ENCODE assay signal across 22 cellular contexts in the genomic region with DNA sequence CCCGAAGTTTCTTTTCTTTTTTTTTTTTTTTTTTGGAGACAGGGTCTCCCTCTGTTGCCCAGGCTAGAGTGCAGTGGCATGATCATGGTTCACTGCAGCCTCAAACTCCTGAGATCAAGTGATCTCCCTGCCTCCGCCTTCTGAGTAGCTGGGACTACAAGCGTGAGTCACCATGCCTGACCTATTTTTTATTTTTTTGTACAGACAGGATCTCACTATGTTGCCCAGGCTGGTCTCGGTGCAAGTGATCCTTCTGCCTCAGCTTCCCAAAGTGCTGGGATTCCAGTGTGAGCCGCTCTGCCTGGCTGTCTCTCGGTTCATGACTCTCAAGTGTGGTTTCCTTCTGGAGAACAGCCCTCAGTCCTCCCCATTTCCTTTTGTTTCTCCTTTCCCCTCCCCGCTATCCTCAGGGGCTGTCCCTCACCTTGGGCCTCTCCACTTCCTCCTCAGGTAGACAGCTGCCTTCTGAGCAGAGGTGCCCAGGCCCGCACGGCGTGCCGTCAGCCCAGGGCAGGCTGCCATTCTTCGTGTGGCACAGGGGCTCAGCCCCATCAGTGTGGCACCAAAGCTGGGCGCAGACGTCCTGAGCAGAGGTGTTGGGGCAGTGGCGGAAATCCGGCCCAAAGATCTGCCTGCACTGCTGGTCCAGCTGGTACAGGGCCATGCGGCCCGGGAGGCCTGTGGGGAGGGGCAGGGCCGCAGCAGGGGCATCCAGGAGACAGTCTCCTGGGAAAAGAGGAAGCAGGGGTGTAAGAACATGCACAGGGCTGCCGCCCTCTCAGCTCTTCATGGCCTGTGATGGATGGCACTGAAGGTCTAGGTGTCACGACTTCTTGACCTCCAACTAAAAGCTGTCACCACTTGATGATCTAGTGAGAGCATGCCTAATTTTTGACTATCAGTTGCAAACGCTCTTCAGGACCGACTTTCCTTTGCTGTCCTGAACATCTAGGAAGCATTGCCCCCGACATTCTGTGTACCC. TPM values are rescaled to one million over a fixed set of nuclear protein-coding genes. Genes with fewer than 3 reads are reported as not detected.
A peak's percentile ranks its signal among the peaks of the same experiment; 100 is the strongest.
DNase-seq lines count a peak whose midpoint lies in the region; ATAC-seq and TF ChIP-seq lines count a peak whose summit lies in the region.
"Had no signal": no experiment of that assay in that cellular context is flagged by ENCODE, and none has a peak within 500 bp of the region (broad histone marks: within the 10 kb centered on the region; RNA-seq: fewer than 3 reads in every experiment).

No MANE protein-coding gene starts in this region.

- H3K4me3 ChIP-seq in naive thymus-derived CD4-positive, alpha-beta T cell (ENCODE audit: low read length): no peak overlapping the region
- H3K4me3 ChIP-seq: gastrocnemius medialis, lower lobe of right lung, ovary had no signal

- H3K4me1 Mint-ChIP-seq in naive thymus-derived CD4-positive, alpha-beta T cell: no peaks in the 10 kb centered on the region

- H3K9me3 Mint-ChIP-seq in naive thymus-derived CD4-positive, alpha-beta T cell: peaks cover 0 to 2% (median 0%) of the 10 kb centered on the region in 11 donors
- H3K9me3 Mint-ChIP-seq: activated naive CD8-positive, alpha-beta T cell treated with anti-CD3 and anti-CD28 coated beads, Interleukin-2, amount 50 U/mL, for 24 hours; CD8-positive, alpha-beta T cell; dendritic cell treated with granulocyte-macrophage colony-stimulating factor and Interleukin-4, amounts not matched to agents 40 ng/mL and 50 ng/mL, for 4 days; stimulated activated naive B cell treated with anti-CD40 and anti-IgM and Interleukin-4, amounts not matched to agents 10 μg/mL and 1 μg/mL and 100 μg/mL, for 72 hours had no signal

- TF ChIP-seq CTCF in foreskin keratinocyte (conservative IDR thresholded peaks at IDR 0.05): no peak

- H3K4me3 Mint-ChIP-seq in naive thymus-derived CD4-positive, alpha-beta T cell: no peak overlapping the region
- H3K4me3 Mint-ChIP-seq: activated naive CD8-positive, alpha-beta T cell treated with anti-CD3 and anti-CD28 coated beads, Interleukin-2, amount 50 U/mL, for 24 hours; CD8-positive, alpha-beta T cell; dendritic cell treated with granulocyte-macrophage colony-stimulating factor and Interleukin-4, amounts not matched to agents 40 ng/mL and 50 ng/mL, for 4 days; stimulated activated naive B cell treated with anti-CD40 and anti-IgM and Interleukin-4, amounts not matched to agents 10 μg/mL and 1 μg/mL and 100 μg/mL, for 72 hours had no signal

- intact Hi-C loops in naive thymus-derived CD4-positive, alpha-beta T cell (cut with micrococcal nuclease): no loop called here

- peaks cover 5% of the 10 kb centered on the region for H3K4me1 ChIP-seq in foreskin keratinocyte
- no peaks in the 10 kb centered on the region for H3K4me1 ChIP-seq in naive thymus-derived CD4-positive, alpha-beta T cell (ENCODE audit: control insufficient read depth in 2 of 2, insufficient read depth in 2 of 2, low read length in 2 of 2)

- H3K27ac ChIP-seq in foreskin keratinocyte (peak overlapping the region; percentile 35), temporal lobe (ENCODE audit: low read depth, low read length) (peak overlapping the region; percentile 3)
- no peak overlapping the region for H3K27ac ChIP-seq in naive thymus-derived CD4-positive, alpha-beta T cell (ENCODE audit: low read depth, low read length)
- H3K27ac ChIP-seq: gastrocnemius medialis, lower lobe of right lung, ovary had no signal

- H3K27me3 Mint-ChIP-seq in naive thymus-derived CD4-positive, alpha-beta T cell: peaks cover 0 to 20% (median 10%) of the 10 kb centered on the region in 5 donors

- H3K36me3 ChIP-seq in naive thymus-derived CD4-positive, alpha-beta T cell (ENCODE audit: control insufficient read depth in 2 of 3, insufficient read depth in 3 of 3, low read length in 3 of 3): no peaks in the 10 kb centered on the region
- H3K36me3 ChIP-seq: gastrocnemius medialis, lower lobe of right lung, ovary had no signal

- no peaks in the 10 kb centered on the region for H3K36me3 Mint-ChIP-seq in naive thymus-derived CD4-positive, alpha-beta T cell
- H3K36me3 Mint-ChIP-seq: CD8-positive, alpha-beta T cell; stimulated activated naive B cell treated with anti-CD40 and anti-IgM and Interleukin-4, amounts not matched to agents 10 μg/mL and 1 μg/mL and 100 μg/mL, for 72 hours had no signal

- peaks cover 8% of the 10 kb centered on the region for H3K27me3 ChIP-seq in foreskin keratinocyte
- no peaks in the 10 kb centered on the region for H3K27me3 ChIP-seq in naive thymus-derived CD4-positive, alpha-beta T cell (ENCODE audit: control insufficient read depth in 2 of 2, insufficient read depth in 2 of 2, low read length in 2 of 2)
- H3K27me3 ChIP-seq: ovary had no signal

- CTCF ChIA-PET in naive thymus-derived CD4-positive, alpha-beta T cell (lab: Charles Lee): no interaction called here

- POLR2A ChIA-PET in naive thymus-derived CD4-positive, alpha-beta T cell (lab: Charles Lee): no interaction called here

- ATAC-seq in foreskin keratinocyte (peak; percentile 19), GM19328 (IDR thresholded peaks at IDR 0.05; ENCODE audit: unreplicated experiment) (no peak)
- ATAC-seq in naive thymus-derived CD4-positive, alpha-beta T cell: no peak
- ATAC-seq: CD8-positive, alpha-beta T cell; HepG2; lower lobe of right lung; Right ventricle myocardium inferior; stimulated activated naive B cell treated with anti-CD40 and anti-IgM and Interleukin-4, amounts not matched to agents 10 μg/mL and 1 μg/mL and 100 μg/mL, for 72 hours had no signal

- no peaks in the 10 kb centered on the region for H3K9me3 ChIP-seq in naive thymus-derived CD4-positive, alpha-beta T cell (ENCODE audit: control insufficient read depth in 2 of 3, low read length in 3 of 3)
- H3K9me3 ChIP-seq: gastrocnemius medialis, lower lobe of right lung, ovary had no signal

- DNase-seq in HT1080 (ENCODE audit: low read depth): peak; percentile 16
- DNase-seq in UCSD-AML1 (lab: John Stamatoyannopoulos, UW; ENCODE audit: unreplicated experiment): peak; percentile 32
- DNase-seq in foreskin keratinocyte: peak in 1 of 2 donors; percentile 49
- no peak for DNase-seq in NCI-H1694 treated with DMSO at 0.1 percent for 48 hours (lab: John Stamatoyannopoulos, UW)
- DNase-seq in H4 (ENCODE audit: low spot score): no peak
- no peak for DNase-seq in naive thymus-derived CD4-positive, alpha-beta T cell
- DNase-seq: activated CD4-positive, alpha-beta T cell treated with anti-CD3 and anti-CD28 coated beads, Interleukin-2, amount 50 U/mL, for 1 hour; activated naive CD8-positive, alpha-beta T cell treated with anti-CD3 and anti-CD28 coated beads, Interleukin-2, amount 50 U/mL, for 24 hours; CD8-positive, alpha-beta T cell; gastrocnemius medialis; lower lobe of right lung; NCI-H1417 treated with DMSO at 0.1 percent for 48 hours; NCI-H526 treated with DMSO at 0.1 percent for 48 hours; ovary; stimulated activated naive B cell treated with anti-CD40 and anti-IgM and Interleukin-4, amounts not matched to agents 10 μg/mL and 1 μg/mL and 100 μg/mL, for 72 hours; T-helper 1 cell had no signal

- peak overlapping the region in 1 of 9 donors; percentile 13 for H3K27ac Mint-ChIP-seq in naive thymus-derived CD4-positive, alpha-beta T cell
- H3K27ac Mint-ChIP-seq: activated naive CD8-positive, alpha-beta T cell treated with anti-CD3 and anti-CD28 coated beads, Interleukin-2, amount 50 U/mL, for 24 hours; CD8-positive, alpha-beta T cell; dendritic cell treated with granulocyte-macrophage colony-stimulating factor and Interleukin-4, amounts not matched to agents 40 ng/mL and 50 ng/mL, for 4 days; stimulated activated naive B cell treated with anti-CD40 and anti-IgM and Interleukin-4, amounts not matched to agents 10 μg/mL and 1 μg/mL and 100 μg/mL, for 72 hours had no signal

RNA-seq across cellular contexts. Expression of a gene that starts 14.0 kb away (rescaled TPM):
- not detected in 2 replicates for total RNA-seq in HT1080 (2014; rRNA removed; shearing (Covaris generic))
- polyA plus RNA-seq in HT1080 (2015; cell fraction: cytosol; rRNA removed): not detected in 2 replicates
- polyA plus RNA-seq in HT1080 (2015; cell fraction: nucleus; rRNA removed): not detected in 2 replicates
- total RNA-seq in foreskin keratinocyte (not detected in 2 replicates), temporal lobe (2.0 TPM)
- not detected in 2 replicates for polyA plus RNA-seq in foreskin keratinocyte
- 0.04 TPM in 1 of 2 replicates, not detected in the other for total RNA-seq in H4 (2014; rRNA removed; shearing (Covaris generic))
- not detected for total RNA-seq in naive thymus-derived CD4-positive, alpha-beta T cell
- not detected for polyA plus RNA-seq in naive thymus-derived CD4-positive, alpha-beta T cell
- total RNA-seq: CD8-positive, alpha-beta T cell; endothelial cell of umbilical vein; HepG2 had no signal
- polyA plus RNA-seq: endothelial cell of umbilical vein, HepG2 had no signal

RNA-seq across cellular contexts. Expression of a gene that starts 34.0 kb away (rescaled TPM):
- 0.03 and 0.08 TPM in 2 replicates for total RNA-seq in HT1080 (2014; rRNA removed; shearing (Covaris generic))
- polyA plus RNA-seq in HT1080 (2015; cell fraction: cytosol; rRNA removed): 0.21 and 0.36 TPM in 2 replicates
- 0.99 and 1.4 TPM in 2 replicates for polyA plus RNA-seq in HT1080 (2015; cell fraction: nucleus; rRNA removed)
- total RNA-seq in foreskin keratinocyte (0.49 and 1.7 TPM in 2 replicates), temporal lobe (2.5 TPM)
- polyA plus RNA-seq in foreskin keratinocyte: 0.25 and 0.75 TPM in 2 replicates
- 0.62 and 0.82 TPM in 2 replicates for total RNA-seq in H4 (2014; rRNA removed; shearing (Covaris generic))
- total RNA-seq in naive thymus-derived CD4-positive, alpha-beta T cell: under 1 TPM in 1 of 5 experiments, not detected in 4; 0.12 TPM
- polyA plus RNA-seq in naive thymus-derived CD4-positive, alpha-beta T cell: not detected
- total RNA-seq: CD8-positive, alpha-beta T cell; endothelial cell of umbilical vein had no signal

Comparison
In these comparisons a context has a peak if more than half of its experiments do, and no peak if none do; other contexts are left out.
1. DNase-seq: peak in HT1080 (single experiment) and UCSD-AML1 (single experiment); none in NCI-H1694 treated with DMSO at 0.1 percent for 48 hours (single experiment), H4 (single experiment) and naive thymus-derived CD4-positive, alpha-beta T cell (0 of 9).